Comparison of ENCODE assay signal across 19 cellular contexts in genomic region chr9:132548971-132549649, GRCh38. TPM values are rescaled to one million over a fixed set of nuclear protein-coding genes. Genes with fewer than 3 reads are reported as not detected.
DNase-seq lines count a peak whose midpoint lies in the region; ATAC-seq, FAIRE-seq and TF ChIP-seq lines count a peak whose summit lies in the region.
"Had no signal": no experiment of that assay in that cellular context is flagged by ENCODE, and none has a peak within 500 bp of the region (broad histone marks: within the 10 kb centered on the region; RNA-seq: fewer than 3 reads in every experiment).

No MANE protein-coding gene starts in this region.

- H3K36me3 ChIP-seq in astrocyte (ENCODE audit: insufficient read depth, low read length) (no peaks in the 10 kb centered on the region), heart right ventricle (no peaks in the 10 kb centered on the region)
- H3K36me3 ChIP-seq: gastroesophageal sphincter, ovary, stomach had no signal

- H3K36me3 Mint-ChIP-seq in astrocyte (ENCODE audit: low read depth, unreplicated experiment): no peaks in the 10 kb centered on the region
- H3K36me3 Mint-ChIP-seq: activated naive CD8-positive, alpha-beta T cell had no signal

- H3K27ac ChIP-seq in astrocyte (ENCODE audit: low read depth, low read length) (no peak overlapping the region), heart right ventricle (no peak overlapping the region)
- H3K27ac ChIP-seq: gastroesophageal sphincter, ovary, stomach had no signal

- H3K4me1 ChIP-seq in astrocyte (ENCODE audit: insufficient read depth, low read length): peaks cover 7% of the 10 kb centered on the region
- peaks cover 0 to 9% (median 4%) of the 10 kb centered on the region in 9 donors for H3K4me1 ChIP-seq in heart right ventricle

- intact Hi-C loops in heart right ventricle (cut with DNase I): no loop called here

- WGBS in heart right ventricle, 2 donors: 58 to 66% methylated on average over 13 of the region's 13 CpGs

- no peak for FAIRE-seq in astrocyte (lab: Jason Lieb, UNC)

- no peaks in the 10 kb centered on the region for H3K9me3 ChIP-seq in astrocyte (ENCODE audit: insufficient read depth, low read depth, low read length)
- H3K9me3 ChIP-seq in heart right ventricle: no peaks in the 10 kb centered on the region
- H3K9me3 ChIP-seq: gastroesophageal sphincter, ovary, stomach had no signal

- no peaks in the 10 kb centered on the region for H4K20me1 ChIP-seq in astrocyte (ENCODE audit: insufficient read depth, low read length)

- no peaks in the 10 kb centered on the region for H3K9me3 Mint-ChIP-seq in astrocyte (ENCODE audit: unreplicated experiment)
- H3K9me3 Mint-ChIP-seq: central memory CD8-positive, alpha-beta T cell; memory B cell had no signal

- H3K4me1 Mint-ChIP-seq in astrocyte (ENCODE audit: low read depth, unreplicated experiment): no peaks in the 10 kb centered on the region
- H3K4me1 Mint-ChIP-seq: central memory CD8-positive, alpha-beta T cell; memory B cell had no signal

- TF ChIP-seq CTCF in astrocyte (IDR thresholded peaks at IDR 0.05; ENCODE audit: insufficient read depth, low read depth, low read length): no peak
- TF ChIP-seq CTCF in retinal pigment epithelial cell (conservative IDR thresholded peaks at IDR 0.05; ENCODE audit: low read depth, low read length): no peak
- no peak for TF ChIP-seq CTCF in heart right ventricle (IDR thresholded peaks at IDR 0.05)

- ATAC-seq in heart right ventricle (no peak), esophagus mucosa (no peak)
- ATAC-seq: gastroesophageal sphincter had no signal

- H3K4me3 Mint-ChIP-seq in astrocyte (ENCODE audit: unreplicated experiment): no peak overlapping the region
- H3K4me3 Mint-ChIP-seq: activated naive CD8-positive, alpha-beta T cell; central memory CD8-positive, alpha-beta T cell; memory B cell had no signal

- no peak overlapping the region for H3K9ac ChIP-seq in astrocyte (ENCODE audit: low read length)

- H3K27ac Mint-ChIP-seq in astrocyte (ENCODE audit: unreplicated experiment): no peak overlapping the region
- H3K27ac Mint-ChIP-seq: activated naive CD8-positive, alpha-beta T cell; memory B cell had no signal

- H3K79me2 ChIP-seq in astrocyte (ENCODE audit: insufficient read depth, low read length): no peaks in the 10 kb centered on the region

- DNase-seq in HK-2 (ENCODE audit: unreplicated experiment) (peak; percentile 12), astrocyte (ENCODE audit: low read depth) (peak; percentile 2), left kidney (ENCODE audit: low read depth, low spot score) (peak; percentile 76), retinal pigment epithelial cell (ENCODE audit: low read depth) (peak; percentile 44), heart right ventricle (no peak), NCI-H2196 treated with DMSO at 0.1 percent for 48 hours (lab: John Stamatoyannopoulos, UW; ENCODE audit: unreplicated experiment) (no peak), NCI-H82 treated with DMSO at 0.1 percent for 48 hours (lab: John Stamatoyannopoulos, UW; ENCODE audit: unreplicated experiment) (no peak)
- DNase-seq: activated CD4-positive, alpha-beta T cell treated with anti-CD3 and anti-CD28 coated beads for 48 hours; AML-193; NCI-H1048; NK-92 treated with Interleukin-12 subunit alpha and Interleukin-12 subunit beta, amount 100 ng/mL, for 24 hours; ovary; SIG-M5; stomach had no signal

- peak overlapping the region; percentile 56 for H2AFZ ChIP-seq in astrocyte (ENCODE audit: low read depth, low read length)

- H3K4me2 ChIP-seq in astrocyte (ENCODE audit: low read length): peak overlapping the region; percentile 36

- H3K27me3 Mint-ChIP-seq in astrocyte (ENCODE audit: low read depth, unreplicated experiment): peaks cover 38% of the 10 kb centered on the region

- H3K4me3 ChIP-seq in astrocyte (ENCODE audit: insufficient read depth, low read depth, low read length) (no peak overlapping the region), retinal pigment epithelial cell (ENCODE audit: low read length) (no peak overlapping the region), heart right ventricle (no peak overlapping the region)
- H3K4me3 ChIP-seq: gastroesophageal sphincter, ovary, stomach had no signal

- no peaks in the 10 kb centered on the region for H3K27me3 ChIP-seq in astrocyte (ENCODE audit: insufficient read depth, low read length)
- peaks cover 0 to 28% (median 10%) of the 10 kb centered on the region in 7 donors for H3K27me3 ChIP-seq in heart right ventricle
- H3K27me3 ChIP-seq: ovary had no signal

RNA-seq across cellular contexts. Expression of gene BARHL1, which starts 33.3 kb away (rescaled TPM):
- total RNA-seq in astrocyte: not detected in 2 replicates
- not detected for total RNA-seq in heart right ventricle
- not detected for polyA plus RNA-seq in heart right ventricle
- total RNA-seq in esophagus mucosa: not detected
- total RNA-seq: gastroesophageal sphincter, ovary, stomach had no signal
- polyA plus RNA-seq: ovary, stomach had no signal

Comparison
In these comparisons a context has a peak if more than half of its experiments do, and no peak if none do; other contexts are left out.
1. DNase-seq: peak in HK-2 (single experiment), astrocyte (single experiment), left kidney (single experiment) and retinal pigment epithelial cell (single experiment); none in heart right ventricle (0 of 2), NCI-H2196 treated with DMSO at 0.1 percent for 48 hours (single experiment) and NCI-H82 treated with DMSO at 0.1 percent for 48 hours (single experiment).